In the genomic region with DNA sequence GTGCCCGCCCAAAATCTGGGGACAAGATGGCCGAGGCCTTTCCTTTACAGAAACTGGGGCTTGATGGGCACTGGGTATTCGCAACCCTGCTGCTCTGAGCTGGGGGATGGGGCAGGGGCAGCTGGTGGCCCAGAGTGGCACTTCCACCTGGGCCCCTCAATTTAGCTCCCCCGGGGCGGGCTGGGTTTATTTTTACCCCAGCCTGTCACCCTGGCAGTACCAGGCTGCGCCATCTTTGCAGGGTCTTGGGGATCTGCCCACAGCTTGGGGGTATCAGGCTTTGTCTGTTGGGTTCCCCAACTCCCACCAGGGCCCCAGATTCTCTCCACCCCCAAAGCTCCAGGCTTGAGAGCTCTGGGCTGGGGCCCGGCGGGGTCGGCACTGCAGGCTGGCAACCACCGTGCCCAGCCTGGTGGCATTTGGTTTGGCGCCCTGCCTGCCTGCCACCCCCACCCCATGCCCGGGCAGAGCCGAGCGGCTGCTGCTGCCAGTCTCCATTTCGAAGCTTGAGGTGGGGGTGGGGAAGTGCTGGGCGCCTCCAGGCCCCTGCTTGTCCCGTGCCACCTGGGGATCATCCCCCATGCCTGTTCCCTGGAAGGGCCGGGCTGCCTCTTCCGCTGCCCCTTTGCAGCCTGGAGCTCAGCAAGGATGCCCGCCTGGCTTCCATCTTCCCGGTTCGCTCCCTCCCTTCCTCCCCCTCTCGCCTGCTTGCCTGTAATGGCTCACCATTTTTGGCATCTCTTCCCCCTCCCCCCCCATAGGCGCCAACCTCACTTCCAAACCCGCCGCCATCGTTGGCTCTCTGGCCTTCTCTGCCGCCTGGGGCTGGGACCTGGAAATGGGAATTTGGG, we compare ENCODE assay signal across 2 cellular contexts.
TF ChIP-seq lines count a peak whose summit lies in the region.

No MANE protein-coding gene starts in this region.

TF ChIP-seq in SK-N-SH, 30 proteins besides CTCF, POLR2A, EP300 and RAD21 (continued from another document):
- TF ChIP-seq SMC3 (IDR thresholded peaks at IDR 0.05; ENCODE audit: low read depth, low read length) (no peak), ELF1 (IDR thresholded peaks at IDR 0.05) (no peak), TCF12 (IDR thresholded peaks at IDR 0.05) (no peak), MXI1 (IDR thresholded peaks at IDR 0.05; ENCODE audit: low read depth, low read length) (no peak), MEF2A (IDR thresholded peaks at IDR 0.05; ENCODE audit: borderline replicate concordance, low read depth) (no peak), POLR2AphosphoS5 (IDR thresholded peaks at IDR 0.05; ENCODE audit: low read depth, low read length) (no peak)
- TF ChIP-seq, protein P1, sequence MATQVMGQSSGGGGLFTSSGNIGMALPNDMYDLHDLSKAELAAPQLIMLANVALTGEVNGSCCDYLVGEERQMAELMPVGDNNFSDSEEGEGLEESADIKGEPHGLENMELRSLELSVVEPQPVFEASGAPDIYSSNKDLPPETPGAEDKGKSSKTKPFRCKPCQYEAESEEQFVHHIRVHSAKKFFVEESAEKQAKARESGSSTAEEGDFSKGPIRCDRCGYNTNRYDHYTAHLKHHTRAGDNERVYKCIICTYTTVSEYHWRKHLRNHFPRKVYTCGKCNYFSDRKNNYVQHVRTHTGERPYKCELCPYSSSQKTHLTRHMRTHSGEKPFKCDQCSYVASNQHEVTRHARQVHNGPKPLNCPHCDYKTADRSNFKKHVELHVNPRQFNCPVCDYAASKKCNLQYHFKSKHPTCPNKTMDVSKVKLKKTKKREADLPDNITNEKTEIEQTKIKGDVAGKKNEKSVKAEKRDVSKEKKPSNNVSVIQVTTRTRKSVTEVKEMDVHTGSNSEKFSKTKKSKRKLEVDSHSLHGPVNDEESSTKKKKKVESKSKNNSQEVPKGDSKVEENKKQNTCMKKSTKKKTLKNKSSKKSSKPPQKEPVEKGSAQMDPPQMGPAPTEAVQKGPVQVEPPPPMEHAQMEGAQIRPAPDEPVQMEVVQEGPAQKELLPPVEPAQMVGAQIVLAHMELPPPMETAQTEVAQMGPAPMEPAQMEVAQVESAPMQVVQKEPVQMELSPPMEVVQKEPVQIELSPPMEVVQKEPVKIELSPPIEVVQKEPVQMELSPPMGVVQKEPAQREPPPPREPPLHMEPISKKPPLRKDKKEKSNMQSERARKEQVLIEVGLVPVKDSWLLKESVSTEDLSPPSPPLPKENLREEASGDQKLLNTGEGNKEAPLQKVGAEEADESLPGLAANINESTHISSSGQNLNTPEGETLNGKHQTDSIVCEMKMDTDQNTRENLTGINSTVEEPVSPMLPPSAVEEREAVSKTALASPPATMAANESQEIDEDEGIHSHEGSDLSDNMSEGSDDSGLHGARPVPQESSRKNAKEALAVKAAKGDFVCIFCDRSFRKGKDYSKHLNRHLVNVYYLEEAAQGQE (IDR thresholded peaks at IDR 0.05; ENCODE audit: low read depth, low read length): no peak
- TF ChIP-seq, protein P2, sequence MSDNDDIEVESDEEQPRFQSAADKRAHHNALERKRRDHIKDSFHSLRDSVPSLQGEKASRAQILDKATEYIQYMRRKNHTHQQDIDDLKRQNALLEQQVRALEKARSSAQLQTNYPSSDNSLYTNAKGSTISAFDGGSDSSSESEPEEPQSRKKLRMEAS (IDR thresholded peaks at IDR 0.05; ENCODE audit: low read depth): no peak
- TF ChIP-seq, protein P3, sequence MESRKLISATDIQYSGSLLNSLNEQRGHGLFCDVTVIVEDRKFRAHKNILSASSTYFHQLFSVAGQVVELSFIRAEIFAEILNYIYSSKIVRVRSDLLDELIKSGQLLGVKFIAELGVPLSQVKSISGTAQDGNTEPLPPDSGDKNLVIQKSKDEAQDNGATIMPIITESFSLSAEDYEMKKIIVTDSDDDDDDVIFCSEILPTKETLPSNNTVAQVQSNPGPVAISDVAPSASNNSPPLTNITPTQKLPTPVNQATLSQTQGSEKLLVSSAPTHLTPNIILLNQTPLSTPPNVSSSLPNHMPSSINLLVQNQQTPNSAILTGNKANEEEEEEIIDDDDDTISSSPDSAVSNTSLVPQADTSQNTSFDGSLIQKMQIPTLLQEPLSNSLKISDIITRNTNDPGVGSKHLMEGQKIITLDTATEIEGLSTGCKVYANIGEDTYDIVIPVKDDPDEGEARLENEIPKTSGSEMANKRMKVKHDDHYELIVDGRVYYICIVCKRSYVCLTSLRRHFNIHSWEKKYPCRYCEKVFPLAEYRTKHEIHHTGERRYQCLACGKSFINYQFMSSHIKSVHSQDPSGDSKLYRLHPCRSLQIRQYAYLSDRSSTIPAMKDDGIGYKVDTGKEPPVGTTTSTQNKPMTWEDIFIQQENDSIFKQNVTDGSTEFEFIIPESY (IDR thresholded peaks at IDR 0.05; ENCODE audit: borderline replicate concordance, low read depth): no peak
TF ChIP-seq in SK-N-SH: peak in this region for 0.

TF ChIP-seq in SK-N-SH treated with all-trans-retinoic acid at 6 μM for 48 hours, 23 proteins besides CTCF, POLR2A, EP300 and RAD21 (continued from another document):
- TF ChIP-seq, protein P4, sequence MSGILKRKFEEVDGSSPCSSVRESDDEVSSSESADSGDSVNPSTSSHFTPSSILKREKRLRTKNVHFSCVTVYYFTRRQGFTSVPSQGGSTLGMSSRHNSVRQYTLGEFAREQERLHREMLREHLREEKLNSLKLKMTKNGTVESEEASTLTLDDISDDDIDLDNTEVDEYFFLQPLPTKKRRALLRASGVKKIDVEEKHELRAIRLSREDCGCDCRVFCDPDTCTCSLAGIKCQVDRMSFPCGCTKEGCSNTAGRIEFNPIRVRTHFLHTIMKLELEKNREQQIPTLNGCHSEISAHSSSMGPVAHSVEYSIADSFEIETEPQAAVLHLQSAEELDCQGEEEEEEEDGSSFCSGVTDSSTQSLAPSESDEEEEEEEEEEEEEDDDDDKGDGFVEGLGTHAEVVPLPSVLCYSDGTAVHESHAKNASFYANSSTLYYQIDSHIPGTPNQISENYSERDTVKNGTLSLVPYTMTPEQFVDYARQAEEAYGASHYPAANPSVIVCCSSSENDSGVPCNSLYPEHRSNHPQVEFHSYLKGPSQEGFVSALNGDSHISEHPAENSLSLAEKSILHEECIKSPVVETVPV (CRISPR knock-in tag; IDR thresholded peaks at IDR 0.05): no peak
- no peak for TF ChIP-seq ISL1 (CRISPR knock-in tag; IDR thresholded peaks at IDR 0.05)
TF ChIP-seq in SK-N-SH treated with all-trans-retinoic acid at 6 μM for 48 hours: peak in this region for 0.
